1 cellular context compared by ENCODE assay signal in genomic region chr9:1881708-1882351, GRCh38.
TF ChIP-seq lines count a peak whose summit lies in the region.

No MANE protein-coding gene starts in this region.

TF ChIP-seq in Ishikawa, 13 proteins besides CTCF, POLR2A, EP300 and RAD21 (continued from another document):
- TF ChIP-seq USF1 (IDR thresholded peaks at IDR 0.05) (peak; percentile 80), MAX (IDR thresholded peaks at IDR 0.05) (peak; percentile 62; the same call in 1 of the 2 replicates), YY1 (IDR thresholded peaks at IDR 0.05; ENCODE audit: low read depth) (no peak), FOXM1 (IDR thresholded peaks at IDR 0.05; ENCODE audit: borderline replicate concordance, low read depth) (no peak)
